18 cellular contexts compared by ENCODE assay signal in the genomic region with DNA sequence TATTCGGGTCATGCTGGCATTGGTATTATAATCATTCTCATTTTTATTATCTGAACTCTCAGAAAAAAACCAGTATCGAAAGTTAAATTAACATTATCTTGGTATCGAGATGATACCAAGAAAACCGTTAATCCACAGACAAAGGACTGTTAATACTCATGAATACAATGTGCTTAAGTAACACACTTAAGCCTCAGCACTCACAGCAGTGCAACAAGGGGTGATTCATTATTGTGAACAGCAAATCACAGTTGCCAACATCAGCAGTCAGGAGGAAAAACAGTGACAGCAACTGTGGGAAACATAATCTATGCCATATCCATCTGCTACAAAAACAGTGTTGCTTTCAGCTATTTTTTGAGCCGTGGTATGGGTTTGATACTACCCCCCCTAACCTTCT.
DNase-seq lines count a peak whose midpoint lies in the region; ATAC-seq and TF ChIP-seq lines count a peak whose summit lies in the region.
"Had no signal": no experiment of that assay in that cellular context is flagged by ENCODE, and none has a peak within 500 bp of the region (broad histone marks: within the 10 kb centered on the region; RNA-seq: fewer than 3 reads in every experiment).

No MANE protein-coding gene starts in this region.

- H3K9me3 Mint-ChIP-seq in activated naive CD4-positive, alpha-beta T cell treated with anti-CD3 and anti-CD28 coated beads for 36 hours: peaks cover 1% of the 10 kb centered on the region

- no peak overlapping the region for H3K27ac ChIP-seq in foreskin keratinocyte

- H3K4me1 Mint-ChIP-seq in activated naive CD4-positive, alpha-beta T cell treated with anti-CD3 and anti-CD28 coated beads for 36 hours (ENCODE audit: low read depth): no peaks in the 10 kb centered on the region
- H3K4me1 Mint-ChIP-seq: B cell had no signal

- H3K4me1 ChIP-seq in foreskin keratinocyte: no peaks in the 10 kb centered on the region

- H3K4me3 Mint-ChIP-seq in activated naive CD4-positive, alpha-beta T cell treated with anti-CD3 and anti-CD28 coated beads for 36 hours: no peak overlapping the region
- H3K4me3 Mint-ChIP-seq: B cell; CD4-positive, alpha-beta T cell had no signal

- intact Hi-C loops in activated naive CD4-positive, alpha-beta T cell treated with anti-CD3 and anti-CD28 coated beads for 36 hours (cut with micrococcal nuclease): no loop called here

- no peaks in the 10 kb centered on the region for H3K36me3 Mint-ChIP-seq in activated naive CD4-positive, alpha-beta T cell treated with anti-CD3 and anti-CD28 coated beads for 36 hours (ENCODE audit: low read depth)

- no peak for ATAC-seq in foreskin keratinocyte
- ATAC-seq: Panc1 had no signal

- no peaks in the 10 kb centered on the region for H3K27me3 Mint-ChIP-seq in activated naive CD4-positive, alpha-beta T cell treated with anti-CD3 and anti-CD28 coated beads for 36 hours (ENCODE audit: low read depth)
- H3K27me3 Mint-ChIP-seq: B cell; CD4-positive, alpha-beta T cell had no signal

- no peaks in the 10 kb centered on the region for H3K27me3 ChIP-seq in foreskin keratinocyte
- H3K27me3 ChIP-seq: MG63 had no signal

- DNase-seq in activated naive CD4-positive, alpha-beta T cell treated with anti-CD3 and anti-CD28 coated beads for 36 hours: no peak
- no peak for DNase-seq in activated naive CD4-positive, alpha-beta T cell (lab: John Stamatoyannopoulos, UW)
- DNase-seq in NCI-H2171 (lab: John Stamatoyannopoulos, UW) (peak; percentile 48), fibroblast of pulmonary artery (ENCODE audit: low read depth) (peak; percentile 1), retinal pigment epithelial cell (ENCODE audit: low read depth) (peak; percentile 33), occipital lobe (lab: John Stamatoyannopoulos, UW) (no peak), foreskin keratinocyte (no peak), NCI-H2107 treated with DMSO at 0.1 percent for 48 hours (lab: John Stamatoyannopoulos, UW; ENCODE audit: unreplicated experiment) (no peak)
- DNase-seq: CD4-positive, alpha-beta T cell; KBM-7; MG63; NCI-H1092 treated with DMSO at 0.1 percent for 48 hours; NCI-H187 treated with DMSO at 0.1 percent for 48 hours; NCI-H2227 treated with DMSO at 0.1 percent for 48 hours; NCI-H69; Right ventricle myocardium superior had no signal

- no peak overlapping the region for H3K4me3 ChIP-seq in fibroblast of pulmonary artery (replicated peaks; ENCODE audit: low read depth, low read length)
- no peak overlapping the region for H3K4me3 ChIP-seq in retinal pigment epithelial cell (ENCODE audit: low read length)
- H3K4me3 ChIP-seq: MG63 had no signal

- peak overlapping the region; percentile 22 for H3K27ac Mint-ChIP-seq in activated naive CD4-positive, alpha-beta T cell treated with anti-CD3 and anti-CD28 coated beads for 36 hours
- H3K27ac Mint-ChIP-seq: B cell; CD4-positive, alpha-beta T cell had no signal

- CTCF ChIA-PET in activated naive CD4-positive, alpha-beta T cell treated with anti-CD3 and anti-CD28 coated beads for 36 hours (lab: Charles Lee): no interaction called here

- TF ChIP-seq CTCF in fibroblast of pulmonary artery (IDR thresholded peaks at IDR 0.05; ENCODE audit: low read length, missing control alignments): no peak
- TF ChIP-seq CTCF in retinal pigment epithelial cell (conservative IDR thresholded peaks at IDR 0.05; ENCODE audit: low read depth, low read length): no peak
- no peak for TF ChIP-seq CTCF in foreskin keratinocyte (conservative IDR thresholded peaks at IDR 0.05)

Comparison
In these comparisons a context has a peak if more than half of its experiments do, and no peak if none do; other contexts are left out.
1. DNase-seq: peak in NCI-H2171 (single experiment), fibroblast of pulmonary artery (single experiment) and retinal pigment epithelial cell (single experiment); none in activated naive CD4-positive, alpha-beta T cell treated with anti-CD3 and anti-CD28 coated beads for 36 hours (single experiment), activated naive CD4-positive, alpha-beta T cell (0 of 4), occipital lobe (single experiment), foreskin keratinocyte (0 of 2) and NCI-H2107 treated with DMSO at 0.1 percent for 48 hours (single experiment).